ENCODE assay signal across 24 cellular contexts in the genomic region with DNA sequence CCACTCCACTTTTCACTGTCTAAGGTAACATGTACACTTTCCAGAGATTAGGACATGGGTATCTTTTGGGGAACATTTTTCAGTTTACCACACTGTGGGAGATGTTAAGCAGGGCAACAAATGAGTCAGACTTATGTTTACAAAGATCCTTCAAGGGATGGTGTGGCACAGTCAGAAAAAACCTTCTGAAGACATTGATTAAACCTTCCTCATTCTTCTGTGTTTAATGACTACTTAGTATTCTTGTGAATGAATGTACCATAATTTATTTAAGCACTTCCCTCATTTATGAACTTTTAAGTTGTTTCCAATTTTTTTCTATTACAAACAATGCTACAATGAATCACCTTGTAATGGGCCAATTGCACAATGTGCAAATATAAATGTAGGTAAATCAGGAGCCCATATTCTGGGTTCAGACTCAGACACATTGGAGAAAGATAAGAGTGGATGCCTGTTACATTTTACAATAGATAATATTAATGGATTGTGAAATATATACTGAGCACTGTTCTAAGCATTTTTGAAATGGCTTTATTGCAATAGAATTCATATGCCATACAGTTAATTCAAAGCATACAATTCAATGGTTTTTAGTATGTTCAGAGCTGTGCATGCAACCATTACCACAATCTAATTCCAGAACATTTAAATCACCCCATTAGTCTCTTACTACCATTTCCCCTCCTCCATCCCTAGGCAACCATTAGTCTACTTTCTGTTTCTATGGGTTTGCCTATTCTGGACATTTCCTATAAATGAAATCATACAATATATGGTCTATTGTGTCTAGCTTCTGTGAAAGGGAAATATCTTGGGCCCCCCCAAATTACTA. TPM values are rescaled to one million over a fixed set of nuclear protein-coding genes. Genes with fewer than 3 reads are reported as not detected.
A peak's percentile ranks its signal among the peaks of the same experiment; 100 is the strongest.
DNase-seq lines count a peak whose midpoint lies in the region; ATAC-seq and TF ChIP-seq lines count a peak whose summit lies in the region.
"Had no signal": no experiment of that assay in that cellular context is flagged by ENCODE, and none has a peak within 500 bp of the region (broad histone marks: within the 10 kb centered on the region; RNA-seq: fewer than 3 reads in every experiment).

No MANE protein-coding gene starts in this region.

- TF ChIP-seq POLR2A in IMR-90 (IDR thresholded peaks at IDR 0.05; ENCODE audit: low read depth, low read length) = no peak

- no peak overlapping the region for H3K27ac ChIP-seq in IMR-90 (ENCODE audit: insufficient read depth, low read length)
- H3K27ac ChIP-seq in PC-3 (ENCODE audit: low read length) = no peak overlapping the region
- H3K27ac ChIP-seq: adrenal gland, breast epithelium, colonic mucosa, heart left ventricle, spleen, tibial artery had no signal

- H2BK15ac ChIP-seq in IMR-90 (ENCODE audit: low read depth, low read length) = no peak overlapping the region

- H3K4ac ChIP-seq in IMR-90 (ENCODE audit: low read depth, low read length) = no peak overlapping the region

- H4K20me1 ChIP-seq in IMR-90 (ENCODE audit: insufficient read depth, low read length) = no peaks in the 10 kb centered on the region
- H4K20me1 ChIP-seq in PC-3 (ENCODE audit: low read length) = peaks cover 6% of the 10 kb centered on the region; the same call in 1 of the 2 replicates

- no peak overlapping the region for H3K4me2 ChIP-seq in IMR-90 (ENCODE audit: low read depth, low read length)
- H3K4me2 ChIP-seq in PC-3 (ENCODE audit: low read length) = peak overlapping the region; percentile 8

- H3K4me3 ChIP-seq in IMR-90 (ENCODE audit: insufficient read depth, low read depth, low read length) (no peak overlapping the region), PC-3 (ENCODE audit: low read length) (no peak overlapping the region), foreskin fibroblast (ENCODE audit: low read depth in 1 of 2, low read length in 2 of 2) (no peak overlapping the region)
- H3K4me3 ChIP-seq: adrenal gland, breast epithelium, colonic mucosa, heart left ventricle, tibial artery had no signal

- in situ Hi-C loops in IMR-90 (cut with MboI; ENCODE audit: low sequenced_read_pairs) = no loop called here

- H3K14ac ChIP-seq in IMR-90 (replicated peaks; ENCODE audit: low read depth, low read length) = no peak overlapping the region

- no peak overlapping the region for H4K5ac ChIP-seq in IMR-90 (ENCODE audit: low read depth, low read length)

- H3K4me1 ChIP-seq in IMR-90 (ENCODE audit: control insufficient read depth, insufficient read depth, low read length) (peaks cover 3% of the 10 kb centered on the region), PC-3 (ENCODE audit: insufficient read depth, low read length) (peaks cover 38% of the 10 kb centered on the region)
- H3K4me1 ChIP-seq: breast epithelium had no signal

- H3K23ac ChIP-seq in IMR-90 (ENCODE audit: low read depth, low read length) = no peak overlapping the region

- no peak overlapping the region for H3K18ac ChIP-seq in IMR-90 (ENCODE audit: low read depth, low read length)

- H3K9ac ChIP-seq in IMR-90 (ENCODE audit: low read depth, low read length) (no peak overlapping the region), PC-3 (ENCODE audit: low read length) (no peak overlapping the region)

- CTCF ChIA-PET in IMR-90 (lab: Yijun Ruan, JAX) (no interaction called here), PC-3 (lab: Charles Lee) (no interaction called here)

- H3K9me2 ChIP-seq in PC-3 (replicated peaks; ENCODE audit: low read length) = no peaks in the 10 kb centered on the region

- H3K79me1 ChIP-seq in IMR-90 (ENCODE audit: low read depth in 1 of 2, low read length in 2 of 2) = peaks cover 10 to 29% of the 10 kb centered on the region in 2 experiments

- peaks cover 31% of the 10 kb centered on the region for H3K79me2 ChIP-seq in PC-3 (ENCODE audit: low read length)

- POLR2A ChIA-PET in IMR-90 (lab: Charles Lee; ENCODE audit: unreplicated experiment) = no interaction called here
- POLR2A ChIA-PET in PC-3 (lab: Charles Lee; ENCODE audit: unreplicated experiment) = no interaction called here

- DNase-seq in CD1c-positive myeloid dendritic cell (ENCODE audit: extremely low spot score) (peak; percentile 35), IMR-90 (no peak), PC-3 (peak; percentile 31), foreskin fibroblast (peak; percentile 10 to 66)
- no peak for DNase-seq in stimulated activated naive CD4-positive, alpha-beta T cell (lab: John Stamatoyannopoulos, UW)
- DNase-seq in stimulated activated CD4-positive, alpha-beta T cell treated with anti-CD3 and anti-CD28 coated beads, Interleukin-12 subunit alpha, Interleukin-12 subunit beta, amount 100 ng/mL, for 4 hours = no peak
- DNase-seq: activated B cell treated with CpG ODN at 0.5 μM for 24 hours; activated CD4-positive, alpha-beta T cell treated with anti-CD3 and anti-CD28 coated beads, Interleukin-2, amount 50 U/mL, for 48 hours; activated gamma-delta T cell treated with Interleukin-2 at 50 U/mL for 16 hours; adrenal gland; colonic mucosa; DMS79 treated with DMSO at 0.1 percent for 48 hours; heart left ventricle; naive B cell; NCI-H1417; NCI-H524 treated with DMSO at 0.1 percent for 48 hours; spleen; stimulated activated CD4-positive, alpha-beta T cell treated with anti-CD3 and anti-CD28 coated beads, Interleukin-4, amount 100 ng/mL, for 24 hours; stimulated activated naive CD8-positive, alpha-beta T cell treated with anti-CD3 and anti-CD28 coated beads, Interleukin-15, Interleukin-2, amounts not matched to agents 100 U/mL and 50 U/mL, for 24 hours; T1000; tibial artery had no signal

- no peak overlapping the region for H4K91ac ChIP-seq in IMR-90 (ENCODE audit: insufficient read depth, low read depth, low read length)

- BruUV-seq in IMR-90 (replicated peaks; lab: Mats Ljungman, UMichigan) (no TSS peak), PC-3 (replicated peaks; lab: Mats Ljungman, UMichigan) (no TSS peak)

- H3F3A ChIP-seq in PC-3 (ENCODE audit: low read length, unreplicated experiment) = peaks cover 7% of the 10 kb centered on the region

- intact Hi-C loops in IMR-90 (cut with micrococcal nuclease) (no loop called here), PC-3 (cut with micrococcal nuclease) (no loop called here)

- no peak overlapping the region for H4K8ac ChIP-seq in IMR-90 (ENCODE audit: low read depth in 2 of 2, low read length in 2 of 2)

- no peak overlapping the region for H3K56ac ChIP-seq in IMR-90 (ENCODE audit: extremely low read depth, insufficient read depth, low read length)

- H3K27me3 ChIP-seq in IMR-90 (ENCODE audit: control insufficient read depth, insufficient read depth, low read length) (no peaks in the 10 kb centered on the region; the same call in 1 of the 2 replicates), PC-3 (ENCODE audit: low read length) (no peaks in the 10 kb centered on the region)
- H3K27me3 ChIP-seq: adrenal gland, breast epithelium, colonic mucosa, heart left ventricle, spleen, tibial artery had no signal

- H2AK5ac ChIP-seq in IMR-90 (ENCODE audit: low read depth, low read length) = no peak overlapping the region

- H2BK20ac ChIP-seq in IMR-90 (ENCODE audit: low read depth, low read length) = no peak overlapping the region

- no peak overlapping the region for H2AK9ac ChIP-seq in IMR-90 (replicated peaks; ENCODE audit: low read depth, low read length, poor library complexity)

- TF ChIP-seq RAD21 in IMR-90 (IDR thresholded peaks at IDR 0.05; ENCODE audit: low read length) = no peak

- peaks cover 6% of the 10 kb centered on the region; the same call in 1 of the 2 replicates for H3K9me1 ChIP-seq in IMR-90 (ENCODE audit: insufficient read depth, low read length)

- H2BK120ac ChIP-seq in IMR-90 (ENCODE audit: low read depth, low read length) = no peak overlapping the region

- H3K9me3 ChIP-seq in IMR-90 (ENCODE audit: control insufficient read depth, insufficient read depth, low read length) (peaks cover 3% of the 10 kb centered on the region), PC-3 (ENCODE audit: low read length) (no peaks in the 10 kb centered on the region)
- H3K9me3 ChIP-seq: adrenal gland, breast epithelium, colonic mucosa, spleen, tibial artery had no signal

- ATAC-seq in IMR-90 (ENCODE audit: low read depth) = no peak
- no peak for ATAC-seq in PC-3
- no peak for ATAC-seq in HG02798 (IDR thresholded peaks at IDR 0.05; ENCODE audit: poor library complexity, unreplicated experiment)
- no peak for ATAC-seq in HG03342 (IDR thresholded peaks at IDR 0.05; ENCODE audit: unreplicated experiment)
- ATAC-seq: heart left ventricle; stimulated activated naive CD8-positive, alpha-beta T cell treated with anti-CD3 and anti-CD28 coated beads, Interleukin-15, Interleukin-2, amounts not matched to agents 100 U/mL and 50 U/mL, for 24 hours had no signal

- TF ChIP-seq CTCF in IMR-90 (conservative IDR thresholded peaks at IDR 0.05; ENCODE audit: low read depth, low read length) (no peak), PC-3 (conservative IDR thresholded peaks at IDR 0.05; ENCODE audit: low read depth, low read length) (no peak), foreskin fibroblast (IDR thresholded peaks at IDR 0.05; ENCODE audit: low read depth, low read length) (no peak)

- no peak overlapping the region for H2BK5ac ChIP-seq in IMR-90 (ENCODE audit: low read depth, low read length, poor library complexity, severe bottlenecking)

- dilution Hi-C loops in IMR-90 (cut with HindIII; ENCODE audit: low sequenced_read_pairs, unreplicated experiment) = no loop called here

- H2AFZ ChIP-seq in IMR-90 (replicated peaks; ENCODE audit: low read length, poor library complexity) (no peak overlapping the region), PC-3 (ENCODE audit: low read length) (no peak overlapping the region)

- H3K36me3 ChIP-seq in IMR-90 (ENCODE audit: control insufficient read depth, insufficient read depth, low read length) (no peaks in the 10 kb centered on the region), PC-3 (ENCODE audit: low read depth, low read length) (peaks cover under 1% of the 10 kb centered on the region; the same call in 1 of the 2 replicates)
- H3K36me3 ChIP-seq: adrenal gland, breast epithelium, colonic mucosa, heart left ventricle, spleen, tibial artery had no signal

TF ChIP-seq in IMR-90, 13 proteins besides CTCF, POLR2A, EP300 and RAD21 (continues in another document):
- TF ChIP-seq BHLHE40 (IDR thresholded peaks at IDR 0.05; ENCODE audit: low read depth, low read length) = no peak

RNA-seq across cellular contexts. Expression of a gene that starts 1.9 kb away (rescaled TPM):
- total RNA-seq in IMR-90 (2012; rRNA removed) (37.6 and 42.2 TPM in 2 replicates), PC-3 (2014; rRNA removed) (36.8 and 38.7 TPM in 2 replicates)
- polyA plus RNA-seq in IMR-90 (2012; rRNA removed) = 8.8 and 11.1 TPM in 2 replicates
- 3.2 and 3.4 TPM in 2 replicates for polyA plus RNA-seq in IMR-90 (2012; cell fraction: cytosol; rRNA removed)
- 2.7 and 12.8 TPM in 2 replicates for polyA plus RNA-seq in IMR-90 (2012; cell fraction: nucleus; rRNA removed; ENCODE audit: low replicate concordance)

RNA-seq across cellular contexts. Expression of a gene that starts 45.1 kb away (rescaled TPM):
- 15.4 and 41.1 TPM in 2 replicates for total RNA-seq in IMR-90 (2012; rRNA removed)
- polyA plus RNA-seq in IMR-90 (2012; rRNA removed) = 20.0 and 23.8 TPM in 2 replicates
- polyA plus RNA-seq in IMR-90 (2012; cell fraction: cytosol; rRNA removed) = 4.2 and 5.3 TPM in 2 replicates
- polyA plus RNA-seq in IMR-90 (2012; cell fraction: nucleus; rRNA removed; ENCODE audit: low replicate concordance) = 1.7 and 7.9 TPM in 2 replicates
- 41.6 and 50.1 TPM in 2 replicates for total RNA-seq in PC-3 (2014; rRNA removed)

RNA-seq across cellular contexts. Expression of a gene that starts 56.8 kb away (rescaled TPM):
- 0.18 and 0.28 TPM in 2 replicates for total RNA-seq in IMR-90 (2012; rRNA removed)
- 0.89 and 1.0 TPM in 2 replicates for polyA plus RNA-seq in IMR-90 (2012; rRNA removed)
- polyA plus RNA-seq in IMR-90 (2012; cell fraction: cytosol; rRNA removed) = 0.21 and 0.47 TPM in 2 replicates
- 3.2 and 5.7 TPM in 2 replicates for polyA plus RNA-seq in IMR-90 (2012; cell fraction: nucleus; rRNA removed; ENCODE audit: low replicate concordance)
- total RNA-seq in PC-3 (2014; rRNA removed) = 0.23 and 0.36 TPM in 2 replicates

Comparison
In these comparisons a context has a peak if more than half of its experiments do, and no peak if none do; other contexts are left out.
1. DNase-seq: peak in CD1c-positive myeloid dendritic cell (single experiment), PC-3 (single experiment) and foreskin fibroblast (2 of 2); none in IMR-90 (single experiment), stimulated activated naive CD4-positive, alpha-beta T cell (0 of 6) and stimulated activated CD4-positive, alpha-beta T cell treated with anti-CD3 and anti-CD28 coated beads, Interleukin-12 subunit alpha, Interleukin-12 subunit beta, amount 100 ng/mL, for 4 hours (single experiment).